Comparison of ENCODE assay signal across 8 cellular contexts in genomic region chr7:128938524-128939074, GRCh38. TPM values are rescaled to one million over a fixed set of nuclear protein-coding genes. Genes with fewer than 3 reads are reported as not detected.
A peak's percentile ranks its signal among the peaks of the same experiment; 100 is the strongest.
DNase-seq lines count a peak whose midpoint lies in the region; ATAC-seq and TF ChIP-seq lines count a peak whose summit lies in the region.

No MANE protein-coding gene starts in this region.

- peaks cover 0 to 20% (median 0%) of the 10 kb centered on the region in 6 donors for H3K36me3 ChIP-seq in spleen

- DNase-seq in D341Med (ENCODE audit: low spot score) (peak; percentile 45), spleen (peak; percentile 88), GM20000 (ENCODE audit: low spot score) (no peak)
- DNase-seq in activated naive CD8-positive, alpha-beta T cell treated with anti-CD3 and anti-CD28 coated beads for 36 hours: no peak

- no peak for TF ChIP-seq CTCF in spleen (IDR thresholded peaks at IDR 0.05 in 8 of 11, conservative IDR thresholded peaks at IDR 0.05 in 3 of 11)
- no peak for TF ChIP-seq CTCF in GM20000 (IDR thresholded peaks at IDR 0.05; ENCODE audit: extremely low read depth, missing control alignments)

- H3K4me1 Mint-ChIP-seq in activated naive CD8-positive, alpha-beta T cell treated with anti-CD3 and anti-CD28 coated beads for 36 hours: peaks cover 28% of the 10 kb centered on the region

- H3K27me3 ChIP-seq in spleen (replicated peaks in 1 of 7): peaks cover 0 to 32% (median 0%) of the 10 kb centered on the region in 7 donors

- H3K4me1 ChIP-seq in spleen: peaks cover 9 to 97% (median 74%) of the 10 kb centered on the region in 6 donors

- peak overlapping the region; percentile 68 for H3K27ac Mint-ChIP-seq in activated naive CD8-positive, alpha-beta T cell treated with anti-CD3 and anti-CD28 coated beads for 36 hours

- H3K27me3 Mint-ChIP-seq in activated naive CD8-positive, alpha-beta T cell treated with anti-CD3 and anti-CD28 coated beads for 36 hours: peaks cover 57% of the 10 kb centered on the region

- H3K4me3 ChIP-seq in iPS-11a (ENCODE audit: low read depth, low read length): peak overlapping the region; percentile 51
- H3K4me3 ChIP-seq in spleen: peak overlapping the region; percentile 49 to 88 (median 78)

- WGBS in spleen, 5 donors: 1 to 7% (median 2%) methylated on average over 20 to 31 of the region's 31 CpGs

- H3K9me3 Mint-ChIP-seq in activated naive CD8-positive, alpha-beta T cell treated with anti-CD3 and anti-CD28 coated beads for 36 hours: no peaks in the 10 kb centered on the region

- no peaks in the 10 kb centered on the region for H3K9me3 ChIP-seq in spleen

- H3K27ac ChIP-seq in spleen: peak overlapping the region; percentile 63 to 91 (median 84)

- peak; percentile 10 for ATAC-seq in HG03571 (IDR thresholded peaks at IDR 0.05; ENCODE audit: unreplicated experiment)
- no peak for ATAC-seq in HG03025 (IDR thresholded peaks at IDR 0.05; ENCODE audit: low FRiP score, unreplicated experiment)
- no peak for ATAC-seq in HG03457 (IDR thresholded peaks at IDR 0.05; ENCODE audit: unreplicated experiment)

- peaks cover 1% of the 10 kb centered on the region for H3K36me3 Mint-ChIP-seq in activated naive CD8-positive, alpha-beta T cell treated with anti-CD3 and anti-CD28 coated beads for 36 hours

- peak overlapping the region; percentile 84 for H3K4me3 Mint-ChIP-seq in activated naive CD8-positive, alpha-beta T cell treated with anti-CD3 and anti-CD28 coated beads for 36 hours

- intact Hi-C loops in spleen (cut with DNase I; ENCODE audit: low total_unique reads): no loop called here

- TF ChIP-seq POLR2A in spleen (IDR thresholded peaks at IDR 0.05): no peak

RNA-seq across cellular contexts. Expression of gene IRF5, which starts 0.9 kb away (rescaled TPM):
- total RNA-seq in activated naive CD8-positive, alpha-beta T cell treated with anti-CD3 and anti-CD28 coated beads for 36 hours: 1 to 10 TPM; 3.8 to 4.0 TPM
- 10 to 100 TPM; 34.7 to 56.3 (median 48.2) TPM for total RNA-seq in spleen
- 10 to 100 TPM; 26.2 to 41.8 (median 41.5) TPM for polyA plus RNA-seq in spleen

RNA-seq across cellular contexts. Expression of gene KCP, which starts 28.1 kb away (rescaled TPM):
- total RNA-seq in activated naive CD8-positive, alpha-beta T cell treated with anti-CD3 and anti-CD28 coated beads for 36 hours: under 1 TPM; 0.10 to 0.14 TPM
- total RNA-seq in spleen: under 1 TPM; 0.14 to 0.89 (median 0.72) TPM
- polyA plus RNA-seq in spleen: 1 to 10 TPM in 1 of 3 donors, under 1 TPM in 2; 0.06 to 2.1 (median 0.35) TPM

Comparison
In these comparisons a context has a peak if more than half of its experiments do, and no peak if none do; other contexts are left out.
1. DNase-seq: peak in D341Med (single experiment) and spleen (single experiment); none in activated naive CD8-positive, alpha-beta T cell treated with anti-CD3 and anti-CD28 coated beads for 36 hours (single experiment) and GM20000 (single experiment).
2. RNA of gene IRF5, which starts 0.9 kb away (total RNA-seq): 34.7 to 56.3 TPM in spleen; 3.8 to 4.0 TPM in activated naive CD8-positive, alpha-beta T cell treated with anti-CD3 and anti-CD28 coated beads for 36 hours; every median in the first group is over 4 times any median in the second.